ENCODE assay signal across 19 cellular contexts in genomic region chr1:110687244-110687643, GRCh38.
DNase-seq lines count a peak whose midpoint lies in the region; ATAC-seq and TF ChIP-seq lines count a peak whose summit lies in the region.
"Had no signal": no experiment of that assay in that cellular context is flagged by ENCODE, and none has a peak within 500 bp of the region (broad histone marks: within the 10 kb centered on the region; RNA-seq: fewer than 3 reads in every experiment).

No MANE protein-coding gene starts in this region.

- DNase-seq in AG08396 (ENCODE audit: low spot score) (peak; percentile 23), ELR (ENCODE audit: low read depth) (peak; percentile 59), NCI-H226 (peak; percentile 59), fibroblast of pulmonary artery (ENCODE audit: low read depth) (peak; percentile 54), NCI-H1048 (lab: John Stamatoyannopoulos, UW) (no peak), iPS-NIHi11 (ENCODE audit: low spot score) (no peak)
- no peak for DNase-seq in activated CD8-positive, alpha-beta memory T cell treated with anti-CD3 and anti-CD28 coated beads, Interleukin-2, amount 50 U/mL, for 48 hours
- DNase-seq: activated CD4-positive, alpha-beta T cell treated with anti-CD3 and anti-CD28 coated beads, Interleukin-2, amount 50 U/mL, for 4 hours; activated naive CD4-positive, alpha-beta T cell treated with anti-CD3 and anti-CD28 coated beads, Interleukin-2, amount 50 U/mL, for 16 hours; activated T-cell treated with anti-CD3 and anti-CD28 coated beads, Interleukin-2, amount 50 U/mL, for 24 hours; cortex of kidney; H7; immature natural killer cell; NCI-H1930; NCI-H748 treated with DMSO at 0.1 percent for 48 hours; spleen; testis had no signal

- no peak for ATAC-seq in HG02938 (IDR thresholded peaks at IDR 0.05; ENCODE audit: unreplicated experiment)
- ATAC-seq: natural killer cell treated with Interleukin-12 subunit alpha and Interleukin-12 subunit beta and Interleukin-15 and Interleukin-18, amount 100 ng/mL, for 72 hours had no signal

- H3K4me3 ChIP-seq in fibroblast of pulmonary artery (replicated peaks; ENCODE audit: low read depth, low read length) = no peak overlapping the region
- H3K4me3 ChIP-seq: spleen, testis had no signal

- TF ChIP-seq CTCF in fibroblast of pulmonary artery (IDR thresholded peaks at IDR 0.05; ENCODE audit: low read length, missing control alignments) = no peak

Comparison
In these comparisons a context has a peak if more than half of its experiments do, and no peak if none do; other contexts are left out.
1. DNase-seq: peak in AG08396 (single experiment), ELR (single experiment), NCI-H226 (single experiment) and fibroblast of pulmonary artery (single experiment); none in activated CD8-positive, alpha-beta memory T cell treated with anti-CD3 and anti-CD28 coated beads, Interleukin-2, amount 50 U/mL, for 48 hours (single experiment), NCI-H1048 (single experiment) and iPS-NIHi11 (single experiment).